Comparison of ENCODE assay signal across 1 cellular context in the genomic region with DNA sequence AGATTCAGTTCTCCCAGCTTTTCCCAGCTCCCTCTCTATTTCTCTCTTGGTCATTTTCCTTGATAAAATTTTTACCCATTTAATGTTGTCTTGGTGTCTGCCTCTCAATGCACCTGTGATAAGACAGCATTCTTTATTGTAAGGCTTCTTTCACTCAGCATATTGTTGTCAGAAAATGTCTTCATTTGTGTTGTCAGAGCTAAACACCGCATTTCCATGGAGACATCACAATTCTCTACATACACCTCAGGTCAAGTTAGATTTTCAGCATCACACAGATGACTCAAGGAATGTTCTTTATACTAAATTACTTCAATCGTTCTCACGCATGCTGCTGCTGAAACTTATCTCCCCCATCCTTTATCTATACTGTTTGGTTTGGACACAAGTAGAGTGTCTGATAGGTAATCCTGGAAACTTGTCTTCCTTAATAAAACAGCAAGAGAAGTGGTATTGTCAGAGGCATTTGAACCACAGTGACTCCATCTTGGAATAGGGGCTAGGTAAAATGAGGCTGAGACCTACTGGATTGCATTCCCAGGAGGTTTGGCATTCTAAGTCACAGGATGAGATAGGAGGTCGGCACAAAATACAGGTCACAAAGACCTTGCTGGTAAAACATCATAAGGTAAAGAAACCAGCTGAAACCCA.
A peak's percentile ranks its signal among the peaks of the same experiment; 100 is the strongest.
TF ChIP-seq lines count a peak whose summit lies in the region.

No MANE protein-coding gene starts in this region.

TF ChIP-seq in K562, 482 proteins besides CTCF, POLR2A, EP300 and RAD21 (continued from another document):
- TF ChIP-seq, protein P1, sequence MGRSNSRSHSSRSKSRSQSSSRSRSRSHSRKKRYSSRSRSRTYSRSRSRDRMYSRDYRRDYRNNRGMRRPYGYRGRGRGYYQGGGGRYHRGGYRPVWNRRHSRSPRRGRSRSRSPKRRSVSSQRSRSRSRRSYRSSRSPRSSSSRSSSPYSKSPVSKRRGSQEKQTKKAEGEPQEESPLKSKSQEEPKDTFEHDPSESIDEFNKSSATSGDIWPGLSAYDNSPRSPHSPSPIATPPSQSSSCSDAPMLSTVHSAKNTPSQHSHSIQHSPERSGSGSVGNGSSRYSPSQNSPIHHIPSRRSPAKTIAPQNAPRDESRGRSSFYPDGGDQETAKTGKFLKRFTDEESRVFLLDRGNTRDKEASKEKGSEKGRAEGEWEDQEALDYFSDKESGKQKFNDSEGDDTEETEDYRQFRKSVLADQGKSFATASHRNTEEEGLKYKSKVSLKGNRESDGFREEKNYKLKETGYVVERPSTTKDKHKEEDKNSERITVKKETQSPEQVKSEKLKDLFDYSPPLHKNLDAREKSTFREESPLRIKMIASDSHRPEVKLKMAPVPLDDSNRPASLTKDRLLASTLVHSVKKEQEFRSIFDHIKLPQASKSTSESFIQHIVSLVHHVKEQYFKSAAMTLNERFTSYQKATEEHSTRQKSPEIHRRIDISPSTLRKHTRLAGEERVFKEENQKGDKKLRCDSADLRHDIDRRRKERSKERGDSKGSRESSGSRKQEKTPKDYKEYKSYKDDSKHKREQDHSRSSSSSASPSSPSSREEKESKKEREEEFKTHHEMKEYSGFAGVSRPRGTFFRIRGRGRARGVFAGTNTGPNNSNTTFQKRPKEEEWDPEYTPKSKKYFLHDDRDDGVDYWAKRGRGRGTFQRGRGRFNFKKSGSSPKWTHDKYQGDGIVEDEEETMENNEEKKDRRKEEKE (IDR thresholded peaks at IDR 0.05; ENCODE audit: borderline replicate concordance in 1 of 2, control insufficient read depth in 1 of 2, low read depth in 2 of 2, low read length in 1 of 2), result no peak
- TF ChIP-seq MTA2 (IDR thresholded peaks at IDR 0.05; ENCODE audit: low read depth) (no peak), TCF7 (IDR thresholded peaks at IDR 0.05; ENCODE audit: borderline replicate concordance) (no peak), KDM5B (IDR thresholded peaks at IDR 0.05; ENCODE audit: insufficient replicate concordance, low read depth, low read length) (no peak), FUS (optimal IDR thresholded peaks at IDR 0.05; ENCODE audit: low read depth, low read length) (no peak), E2F1 (CRISPR knock-in tag; IDR thresholded peaks at IDR 0.05) (no peak), CREM (IDR thresholded peaks at IDR 0.05; ENCODE audit: low read depth) (no peak), ZBTB7A (IDR thresholded peaks at IDR 0.05; ENCODE audit: borderline replicate concordance, control insufficient read depth, low read depth, low read length) (no peak), POLR2H (tag; IDR thresholded peaks at IDR 0.05; ENCODE audit: low read depth) (no peak), PPARD (CRISPR knock-in tag; IDR thresholded peaks at IDR 0.05) (no peak), NR2C1 (IDR thresholded peaks at IDR 0.05) (no peak), NR2C1 (tag; IDR thresholded peaks at IDR 0.05) (peak; percentile 57; the same call in 1 of the 2 replicates), PYGO2 (tag; IDR thresholded peaks at IDR 0.05) (peak; percentile 74), CBX3 (IDR thresholded peaks at IDR 0.05; ENCODE audit: borderline replicate concordance in 1 of 2, low read length in 2 of 2) (no peak), ZNF24 (IDR thresholded peaks at IDR 0.05) (no peak), HDGF (IDR thresholded peaks at IDR 0.05) (no peak)
- TF ChIP-seq, protein P2, sequence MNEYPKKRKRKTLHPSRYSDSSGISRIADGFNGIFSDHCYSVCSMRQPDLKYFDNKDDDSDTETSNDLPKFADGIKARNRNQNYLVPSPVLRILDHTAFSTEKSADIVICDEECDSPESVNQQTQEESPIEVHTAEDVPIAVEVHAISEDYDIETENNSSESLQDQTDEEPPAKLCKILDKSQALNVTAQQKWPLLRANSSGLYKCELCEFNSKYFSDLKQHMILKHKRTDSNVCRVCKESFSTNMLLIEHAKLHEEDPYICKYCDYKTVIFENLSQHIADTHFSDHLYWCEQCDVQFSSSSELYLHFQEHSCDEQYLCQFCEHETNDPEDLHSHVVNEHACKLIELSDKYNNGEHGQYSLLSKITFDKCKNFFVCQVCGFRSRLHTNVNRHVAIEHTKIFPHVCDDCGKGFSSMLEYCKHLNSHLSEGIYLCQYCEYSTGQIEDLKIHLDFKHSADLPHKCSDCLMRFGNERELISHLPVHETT (CRISPR knock-in tag; conservative IDR thresholded peaks at IDR 0.05 in 1 of 2, IDR thresholded peaks at IDR 0.05 in 1 of 2), result 0 out of 4 replicates have a peak, but pooled peaks of 1 of the 2 experiments have one; percentile 27
